12 cellular contexts compared by ENCODE assay signal in genomic region chr15:79965836-79966630, GRCh38. TPM values are rescaled to one million over a fixed set of nuclear protein-coding genes. Genes with fewer than 3 reads are reported as not detected.
A peak's percentile ranks its signal among the peaks of the same experiment; 100 is the strongest.
DNase-seq lines count a peak whose midpoint lies in the region; ATAC-seq and TF ChIP-seq lines count a peak whose summit lies in the region.
"Had no signal": no experiment of that assay in that cellular context is flagged by ENCODE, and none has a peak within 500 bp of the region (broad histone marks: within the 10 kb centered on the region; RNA-seq: fewer than 3 reads in every experiment).

No MANE protein-coding gene starts in this region.

- peak overlapping the region; percentile 85 for H3K4me3 Mint-ChIP-seq in activated B cell treated with CpG ODN at 0.5 μM for 24 hours

- peaks cover 4% of the 10 kb centered on the region for H3K9me3 Mint-ChIP-seq in activated B cell treated with CpG ODN at 0.5 μM for 24 hours

- H3K27me3 Mint-ChIP-seq in activated B cell treated with CpG ODN at 0.5 μM for 24 hours, result no peaks in the 10 kb centered on the region

- peaks cover 0 to 69% of the 10 kb centered on the region in 2 donors for H3K4me1 ChIP-seq in left lung
- no peaks in the 10 kb centered on the region for H3K4me1 ChIP-seq in A673 (ENCODE audit: insufficient read depth, low read length, poor library complexity, severe bottlenecking)

- H3K36me3 ChIP-seq in left lung (no peaks in the 10 kb centered on the region), A673 (ENCODE audit: insufficient read depth, low read length, poor library complexity, severe bottlenecking) (no peaks in the 10 kb centered on the region)

- CTCF ChIA-PET in activated B cell treated with CpG ODN at 0.5 μM for 24 hours (lab: Charles Lee), result interaction anchor here (2.6 kb wide), 1 partner anchor 13 kb away, joined by 5 read pairs; no protein-coding TSS in a partner anchor
- CTCF ChIA-PET in A673 (lab: Charles Lee), result no interaction called here

- H3K27ac Mint-ChIP-seq in activated B cell treated with CpG ODN at 0.5 μM for 24 hours, result peak overlapping the region; percentile 91

- DNase-seq in Caki2 (ENCODE audit: low read depth) (peak; percentile 44), activated B cell treated with CpG ODN at 0.5 μM for 24 hours (no peak), left lung (no peak), pons (ENCODE audit: low spot score) (no peak), EL (no peak), A673 (ENCODE audit: low spot score) (no peak)
- DNase-seq: amygdala; NCI-H1417 treated with DMSO at 0.1 percent for 48 hours; PC-9; stimulated activated CD4-positive, alpha-beta T cell treated with anti-CD3 and anti-CD28 coated beads, Interleukin-12 subunit alpha, Interleukin-12 subunit beta, amount 100 ng/mL, for 4 hours had no signal

- peak overlapping the region in 1 of 2 donors; percentile 41 for H3K4me3 ChIP-seq in left lung
- no peak overlapping the region for H3K4me3 ChIP-seq in A673 (ENCODE audit: low read depth, low read length, poor library complexity, severe bottlenecking)
- H3K4me3 ChIP-seq: PC-9 had no signal

- BruUV-seq in A673 (replicated peaks; lab: Mats Ljungman, UMichigan), result no TSS peak

- ATAC-seq in GM18868 (IDR thresholded peaks at IDR 0.05; ENCODE audit: unreplicated experiment) (peak; percentile 48), activated B cell treated with CpG ODN at 0.5 μM for 24 hours (ENCODE audit: low read depth) (peak; percentile 22), left lung (peak; percentile 38), GM19023 (IDR thresholded peaks at IDR 0.05; ENCODE audit: unreplicated experiment) (no peak)

- in situ Hi-C loops in Caki2 (cut with HindIII; ENCODE audit: low pct_unique_long_range_greater_than_20kb, low sequenced_read_pairs), result no loop called here

- no peak for TF ChIP-seq CTCF in activated B cell treated with CpG ODN at 0.5 μM for 24 hours (IDR thresholded peaks at IDR 0.05)
- no peak for TF ChIP-seq CTCF in left lung (IDR thresholded peaks at IDR 0.05)
- no peak for TF ChIP-seq CTCF in A673 (conservative IDR thresholded peaks at IDR 0.05; ENCODE audit: low read depth, low read length)

- H3K27ac ChIP-seq in left lung (peak overlapping the region in 1 of 2 donors; percentile 93), A673 (ENCODE audit: low read depth, low read length, poor library complexity, severe bottlenecking) (no peak overlapping the region)
- H3K27ac ChIP-seq: PC-9 had no signal

- H3K9me3 ChIP-seq in left lung (no peaks in the 10 kb centered on the region), A673 (ENCODE audit: low read depth, low read length, poor library complexity, severe bottlenecking) (no peaks in the 10 kb centered on the region)

- intact Hi-C loops in activated B cell treated with CpG ODN at 0.5 μM for 24 hours (cut with micrococcal nuclease) (no loop called here), left lung (cut with DNase I) (no loop called here), A673 (cut with micrococcal nuclease; ENCODE audit: unreplicated experiment) (no loop called here)

- POLR2A ChIA-PET in activated B cell treated with CpG ODN at 0.5 μM for 24 hours (lab: Charles Lee), result interaction anchor here (0.6 to 7.8 kb wide), 4 partner anchors 12 to 68 kb away, joined by 3 to 97 read pairs (median 4); no protein-coding TSS in a partner anchor
- POLR2A ChIA-PET in A673 (lab: Charles Lee; ENCODE audit: low non-redundant PET), result no interaction called here

- H3K27me3 ChIP-seq in left lung (no peaks in the 10 kb centered on the region), A673 (replicated peaks; ENCODE audit: insufficient read depth, low read depth, low read length, poor library complexity) (no peaks in the 10 kb centered on the region)

- H3K4me1 Mint-ChIP-seq in activated B cell treated with CpG ODN at 0.5 μM for 24 hours, result peaks cover 64% of the 10 kb centered on the region

- peaks cover 66% of the 10 kb centered on the region for H3K36me3 Mint-ChIP-seq in activated B cell treated with CpG ODN at 0.5 μM for 24 hours (ENCODE audit: low read depth)

RNA-seq across cellular contexts. Expression of gene BCL2A1, which starts 5.0 kb away (rescaled TPM):
- 3.7 TPM in 1 of 2 replicates, not detected in the other for total RNA-seq in Caki2 (2014; rRNA removed; shearing (Covaris generic); ENCODE audit: low replicate concordance)
- total RNA-seq in activated B cell treated with CpG ODN at 0.5 μM for 24 hours (181 and 189 TPM in 2 replicates), left lung (10 to 100 TPM; 28.7 to 99.2 TPM), A673 (2021) (not detected in 2 replicates)
- total RNA-seq: PC-9 had no signal
